Comparison of ENCODE assay signal across 15 cellular contexts in genomic region chr19:5309438-5310204, GRCh38. TPM values are rescaled to one million over a fixed set of nuclear protein-coding genes. Genes with fewer than 3 reads are reported as not detected.
DNase-seq lines count a peak whose midpoint lies in the region; ATAC-seq, FAIRE-seq and TF ChIP-seq lines count a peak whose summit lies in the region.
"Had no signal": no experiment of that assay in that cellular context is flagged by ENCODE, and none has a peak within 500 bp of the region (broad histone marks: within the 10 kb centered on the region; RNA-seq: fewer than 3 reads in every experiment).

No MANE protein-coding gene starts in this region.

- intact Hi-C loops in HepG2 (cut with micrococcal nuclease; ENCODE audit: unreplicated experiment) (no loop called here), transverse colon (cut with DNase I; ENCODE audit: low total_unique reads) (no loop called here)
- intact Hi-C loops in activated T-helper 1 cell treated with anti-CD3 and anti-CD28 coated beads, Interleukin-12 subunit alpha, Interleukin-12 subunit beta, Interleukin-2, Interleukin-4 antibody, amounts not matched to agents 30 ng/mL and 10 ng/mL and 1 ng/mL, durations not matched to agents 14 hours and 24 hours and 36 hours (cut with micrococcal nuclease) = no loop called here

- ATAC-seq in HepG2 = no peak

- peaks cover 2% of the 10 kb centered on the region for H3K27me3 Mint-ChIP-seq in activated T-helper 1 cell treated with anti-CD3 and anti-CD28 coated beads, Interleukin-12 subunit alpha, Interleukin-12 subunit beta, Interleukin-2, Interleukin-4 antibody, amounts not matched to agents 30 ng/mL and 10 ng/mL and 1 ng/mL, durations not matched to agents 14 hours and 24 hours and 36 hours (ENCODE audit: insufficient read depth)

- H3K27ac Mint-ChIP-seq in activated T-helper 1 cell treated with anti-CD3 and anti-CD28 coated beads, Interleukin-12 subunit alpha, Interleukin-12 subunit beta, Interleukin-2, Interleukin-4 antibody, amounts not matched to agents 30 ng/mL and 10 ng/mL and 1 ng/mL, durations not matched to agents 14 hours and 24 hours and 36 hours = no peak overlapping the region

- no TSS peak for BruUV-seq in HepG2 (replicated peaks; lab: Mats Ljungman, UMichigan)

- peaks cover 16% of the 10 kb centered on the region for H3K4me1 ChIP-seq in HepG2 (ENCODE audit: insufficient read depth, low read length)
- peaks cover 0 to 9% (median 0%) of the 10 kb centered on the region in 4 donors for H3K4me1 ChIP-seq in transverse colon

- peaks cover 10% of the 10 kb centered on the region; the same call in 1 of the 2 replicates for H4K20me1 ChIP-seq in HepG2 (ENCODE audit: insufficient read depth, low read length)

- FAIRE-seq in HepG2 (lab: Jason Lieb, UNC) = no peak
- FAIRE-seq: frontal cortex had no signal

- no peaks in the 10 kb centered on the region for H3K4me1 Mint-ChIP-seq in activated T-helper 1 cell treated with anti-CD3 and anti-CD28 coated beads, Interleukin-12 subunit alpha, Interleukin-12 subunit beta, Interleukin-2, Interleukin-4 antibody, amounts not matched to agents 30 ng/mL and 10 ng/mL and 1 ng/mL, durations not matched to agents 14 hours and 24 hours and 36 hours (ENCODE audit: low read depth)

- H3K27ac ChIP-seq in HepG2 (ENCODE audit: extremely low read length, insufficient read depth, low read length) (no peak overlapping the region), transverse colon (peak overlapping the region in 3 of 4 donors; percentile 52 to 86 (median 76))
- H3K27ac ChIP-seq: neutrophil had no signal

- DNase-seq in NCI-H1092 treated with DMSO at 0.1 percent for 48 hours (lab: John Stamatoyannopoulos, UW) (peak; percentile 49), NCI-H1092 (lab: John Stamatoyannopoulos, UW) (no peak), cerebellar cortex (ENCODE audit: low spot score) (peak; percentile 33), HepG2 (ENCODE audit: low spot score) (no peak), transverse colon (no peak), SKM-1 (lab: John Stamatoyannopoulos, UW; ENCODE audit: unreplicated experiment) (no peak), GM13976 (ENCODE audit: low spot score) (no peak)
- DNase-seq in activated T-helper 1 cell treated with anti-CD3 and anti-CD28 coated beads, Interleukin-12 subunit alpha, Interleukin-12 subunit beta, Interleukin-2, Interleukin-4 antibody, amounts not matched to agents 30 ng/mL and 10 ng/mL and 1 ng/mL, durations not matched to agents 14 hours and 24 hours and 36 hours (ENCODE audit: low spot score) = no peak
- DNase-seq: activated CD4-positive, alpha-beta T cell treated with anti-CD3 and anti-CD28 coated beads, Interleukin-2, amount 50 U/mL, for 1 hour; activated gamma-delta T cell treated with Interleukin-2 at 50 U/mL for 16 hours; cortex of kidney; stimulated activated naive B cell treated with anti-CD40 and anti-IgM and Interleukin-4, amounts not matched to agents 10 μg/mL and 1 μg/mL and 100 μg/mL, for 72 hours had no signal

- POLR2A ChIA-PET in HepG2 (lab: Yijun Ruan, JAX) = no interaction called here

- H3K4me3 ChIP-seq in HepG2 (replicated peaks in 1 of 3; ENCODE audit: insufficient read depth in 1 of 3, low read depth in 2 of 3, low read length in 3 of 3) = no peak overlapping the region
- H3K4me3 ChIP-seq in transverse colon = no peak overlapping the region

- no peak for TF ChIP-seq RAD21 in HepG2 (CRISPR knock-in tag; IDR thresholded peaks at IDR 0.05)

- no peaks in the 10 kb centered on the region for H3K9me3 Mint-ChIP-seq in activated T-helper 1 cell treated with anti-CD3 and anti-CD28 coated beads, Interleukin-12 subunit alpha, Interleukin-12 subunit beta, Interleukin-2, Interleukin-4 antibody, amounts not matched to agents 30 ng/mL and 10 ng/mL and 1 ng/mL, durations not matched to agents 14 hours and 24 hours and 36 hours

- H3K36me3 ChIP-seq in HepG2 (replicated peaks in 1 of 2; ENCODE audit: control insufficient read depth in 1 of 2, insufficient read depth in 2 of 2, low read length in 2 of 2) = no peaks in the 10 kb centered on the region
- no peaks in the 10 kb centered on the region for H3K36me3 ChIP-seq in transverse colon
- H3K36me3 ChIP-seq: neutrophil had no signal

- TF ChIP-seq EP300 in HepG2 (IDR thresholded peaks at IDR 0.05; ENCODE audit: low read depth in 2 of 2, low read length in 2 of 2) (no peak), HepG2 (CRISPR knock-in tag; IDR thresholded peaks at IDR 0.05; ENCODE audit: borderline replicate concordance) (no peak), transverse colon (IDR thresholded peaks at IDR 0.05; ENCODE audit: low read depth) (no peak)

- H3K36me3 Mint-ChIP-seq in activated T-helper 1 cell treated with anti-CD3 and anti-CD28 coated beads, Interleukin-12 subunit alpha, Interleukin-12 subunit beta, Interleukin-2, Interleukin-4 antibody, amounts not matched to agents 30 ng/mL and 10 ng/mL and 1 ng/mL, durations not matched to agents 14 hours and 24 hours and 36 hours (ENCODE audit: low read depth) = no peaks in the 10 kb centered on the region

- H3K27me3 ChIP-seq in HepG2 (ENCODE audit: control insufficient read depth in 1 of 2, insufficient read depth in 2 of 2, low read length in 2 of 2) (no peaks in the 10 kb centered on the region), transverse colon (no peaks in the 10 kb centered on the region)

- CTCF ChIA-PET in HepG2 (lab: Yijun Ruan, JAX; ENCODE audit: low intra/inter-chr PET ratio, low total read pairs) = no interaction called here

- no peak for TF ChIP-seq POLR2A in HepG2 (IDR thresholded peaks at IDR 0.05; ENCODE audit: insufficient read depth in 1 of 2, low read depth in 2 of 2, low read length in 2 of 2)
- TF ChIP-seq POLR2A in transverse colon (IDR thresholded peaks at IDR 0.05) = no peak

- in situ Hi-C loops in HepG2 (cut with HindIII; ENCODE audit: extremely low pct_ligation_motif_present, low pct_unique_long_range_greater_than_20kb) (no loop called here), transverse colon (cut with MboI; ENCODE audit: low pct_ligation_motif_present in 1 of 4, low pct_unique_long_range_greater_than_20kb in 1 of 4, low sequenced_read_pairs in 3 of 4) (no loop called here), GM13976 (cut with MboI; ENCODE audit: low sequenced_read_pairs, unreplicated experiment) (no loop called here)

- no peak overlapping the region for H3K4me3 Mint-ChIP-seq in activated T-helper 1 cell treated with anti-CD3 and anti-CD28 coated beads, Interleukin-12 subunit alpha, Interleukin-12 subunit beta, Interleukin-2, Interleukin-4 antibody, amounts not matched to agents 30 ng/mL and 10 ng/mL and 1 ng/mL, durations not matched to agents 14 hours and 24 hours and 36 hours
- H3K4me3 Mint-ChIP-seq: stimulated activated naive B cell treated with anti-CD40 and anti-IgM and Interleukin-4, amounts not matched to agents 10 μg/mL and 1 μg/mL and 100 μg/mL, for 72 hours had no signal

- no peak overlapping the region for H3K4me2 ChIP-seq in HepG2 (ENCODE audit: low read depth, low read length)

- H3K9me3 ChIP-seq in HepG2 (ENCODE audit: low read length) (no peaks in the 10 kb centered on the region), transverse colon (no peaks in the 10 kb centered on the region)
- H3K9me3 ChIP-seq: neutrophil had no signal

- no peak overlapping the region for H2AFZ ChIP-seq in HepG2 (ENCODE audit: low read length)

- 86% methylated on average over 16 of the region's 17 CpGs for WGBS in HepG2 (ENCODE audit: low lambda C conversion rate)
- WGBS in transverse colon (ENCODE audit: low coverage in 1 of 2), 2 donors = 42 to 50% methylated on average over 9 to 17 of the region's 17 CpGs

- peak; percentile 36 for TF ChIP-seq CTCF in HepG2 (CRISPR knock-in tag; IDR thresholded peaks at IDR 0.05)
- TF ChIP-seq CTCF in transverse colon (IDR thresholded peaks at IDR 0.05) = no peak
- TF ChIP-seq CTCF in GM13976 (IDR thresholded peaks at IDR 0.05; ENCODE audit: borderline replicate concordance, control extremely low read depth, extremely low read depth, insufficient read depth, missing control alignments) = no peak

- H3K79me2 ChIP-seq in HepG2 (ENCODE audit: insufficient read depth, low read length) = no peaks in the 10 kb centered on the region

- H3K9ac ChIP-seq in HepG2 (ENCODE audit: insufficient read depth, low read depth, low read length) = no peak overlapping the region

TF ChIP-seq in HepG2, 621 proteins besides CTCF, POLR2A, EP300 and RAD21 (continues in another document):
- TF ChIP-seq ZNF749 (CRISPR knock-in tag; IDR thresholded peaks at IDR 0.05; ENCODE audit: borderline replicate concordance) = no peak
- no peak for TF ChIP-seq SIX1 (CRISPR knock-in tag; IDR thresholded peaks at IDR 0.05; ENCODE audit: borderline replicate concordance)
- no peak for TF ChIP-seq ZNF460 (CRISPR knock-in tag; IDR thresholded peaks at IDR 0.05; ENCODE audit: borderline replicate concordance)

RNA-seq across cellular contexts. Expression of gene PTPRS, which starts 31.0 kb away (rescaled TPM):
- 21.3 and 32.7 TPM in 2 replicates for total RNA-seq in HepG2 (2016; rRNA removed; fragmentation: Illumina TruSeq; extraction: Trizol)
- 8.8 and 10.2 TPM in 2 replicates for total RNA-seq in HepG2 (2016; cell fraction: cytosol; rRNA removed; fragmentation: Illumina TruSeq; extraction: Trizol; ENCODE audit: low read depth)
- total RNA-seq in HepG2 (2016; cell fraction: insoluble cytoplasmic fraction; rRNA removed; fragmentation: Illumina TruSeq; extraction: Trizol) = 17.7 and 32.1 TPM in 2 replicates
- 21.8 and 23.0 TPM in 2 replicates for total RNA-seq in HepG2 (2016; cell fraction: membrane; rRNA removed; fragmentation: Illumina TruSeq; extraction: Trizol)
- total RNA-seq in HepG2 (2016; cell fraction: nucleus; rRNA removed; fragmentation: Illumina TruSeq; extraction: Trizol) = 57.4 and 62.6 TPM in 2 replicates
- polyA plus RNA-seq in HepG2 (2011; rRNA removed) = 43.9 and 63.5 TPM in 2 replicates
- polyA plus RNA-seq in HepG2 (2011; cell fraction: cytosol; rRNA removed) = 36.8 and 40.6 TPM in 2 replicates
- polyA plus RNA-seq in HepG2 (2011; cell fraction: nucleus; rRNA removed) = 194 and 221 TPM in 2 replicates
- 24.6 and 49.4 TPM in 2 replicates for polyA plus RNA-seq in HepG2 (2012)
- polyA plus RNA-seq in HepG2 (2016; cell fraction: cytosol; fragmentation: Illumina TruSeq; extraction: Trizol; ENCODE audit: low read depth) = 4.6 and 4.7 TPM in 2 replicates
- polyA plus RNA-seq in HepG2 (2016; cell fraction: insoluble cytoplasmic fraction; fragmentation: Illumina TruSeq; extraction: Trizol; ENCODE audit: low read depth) = 8.4 and 10.5 TPM in 2 replicates
- 5.1 and 5.2 TPM in 2 replicates for polyA plus RNA-seq in HepG2 (2016; cell fraction: membrane; fragmentation: Illumina TruSeq; extraction: Trizol; ENCODE audit: low read depth)
- polyA plus RNA-seq in HepG2 (2016; cell fraction: nucleus; fragmentation: Illumina TruSeq; extraction: Trizol; ENCODE audit: insufficient read depth, low read depth) = 68.7 and 77.5 TPM in 2 replicates
- 65.7 and 175 TPM in 2 replicates for polyA minus RNA-seq in HepG2 (2011; rRNA and poly(A)+ RNA removed; ENCODE audit: low replicate concordance)
- polyA minus RNA-seq in HepG2 (2011; cell fraction: cytosol; rRNA and poly(A)+ RNA removed) = 79.6 and 103 TPM in 2 replicates
- polyA minus RNA-seq in HepG2 (2011; cell fraction: nucleus; rRNA and poly(A)+ RNA removed) = 55.6 and 71.9 TPM in 2 replicates
- 10 to 100 TPM; 38.3 to 91.5 (median 58.5) TPM for total RNA-seq in transverse colon
- total RNA-seq in activated T-helper 1 cell treated with anti-CD3 and anti-CD28 coated beads, Interleukin-12 subunit alpha, Interleukin-12 subunit beta, Interleukin-2, Interleukin-4 antibody, amounts not matched to agents 30 ng/mL and 10 ng/mL and 1 ng/mL, durations not matched to agents 14 hours and 24 hours and 36 hours = 0.21 TPM in 1 of 2 replicates, not detected in the other
- total RNA-seq: T-helper 1 cell treated with Interleukin-12 subunit alpha and Interleukin-12 subunit beta and Interleukin-4 antibody, amounts not matched to agents 30 ng/mL and 1 ng/mL, for 36 hours had no signal

Comparison
In these comparisons a context has a peak if more than half of its experiments do, and no peak if none do; other contexts are left out.
1. DNase-seq: peak in NCI-H1092 treated with DMSO at 0.1 percent for 48 hours (single experiment) and cerebellar cortex (single experiment); none in NCI-H1092 (single experiment), HepG2 (single experiment), transverse colon (single experiment), SKM-1 (single experiment), activated T-helper 1 cell treated with anti-CD3 and anti-CD28 coated beads, Interleukin-12 subunit alpha, Interleukin-12 subunit beta, Interleukin-2, Interleukin-4 antibody, amounts not matched to agents 30 ng/mL and 10 ng/mL and 1 ng/mL, durations not matched to agents 14 hours and 24 hours and 36 hours (single experiment) and GM13976 (single experiment).